In genomic region chr20:35285806-35286076, GRCh38 we compare ENCODE assay signal across 12 cellular contexts. TPM values are rescaled to one million over a fixed set of nuclear protein-coding genes. Genes with fewer than 3 reads are reported as not detected.
A peak's percentile ranks its signal among the peaks of the same experiment; 100 is the strongest.
DNase-seq lines count a peak whose midpoint lies in the region; FAIRE-seq and TF ChIP-seq lines count a peak whose summit lies in the region.
"Had no signal": no experiment of that assay in that cellular context is flagged by ENCODE, and none has a peak within 500 bp of the region (broad histone marks: within the 10 kb centered on the region; RNA-seq: fewer than 3 reads in every experiment).

No MANE protein-coding gene starts in this region.

- H2AFZ ChIP-seq in SU-DHL-6 (ENCODE audit: low read depth, low read length, severe bottlenecking) = no peak overlapping the region

- FAIRE-seq in small intestine (lab: Jason Lieb, UNC) = no peak

- H3K79me2 ChIP-seq in SU-DHL-6 (ENCODE audit: insufficient read depth, low read length) = peaks cover 25% of the 10 kb centered on the region

- H3K27ac ChIP-seq in SU-DHL-6 (ENCODE audit: low read depth, low read length) = no peak overlapping the region
- H3K27ac ChIP-seq in small intestine (ENCODE audit: low read depth in 1 of 2, low read length in 1 of 2) = peak overlapping the region; percentile 18 to 86

- no peaks in the 10 kb centered on the region for H3K9me2 ChIP-seq in SU-DHL-6 (replicated peaks; ENCODE audit: insufficient read depth, low read length)

- no peak for TF ChIP-seq POLR2A in erythroblast (IDR thresholded peaks at IDR 0.05; ENCODE audit: low read length)

- no peaks in the 10 kb centered on the region for H3K9me3 Mint-ChIP-seq in activated CD4-positive, alpha-beta T cell treated with anti-CD3 and anti-CD28 coated beads, Interleukin-2, amount 10 ng/mL, durations not matched to agents 7 days and 5 days

- WGBS in small intestine, 3 donors = 18 to 62% (median 21%) methylated on average over 5 of the region's 5 CpGs

- H3K4me2 ChIP-seq in SU-DHL-6 (ENCODE audit: low read depth, low read length, poor library complexity, severe bottlenecking) = peak overlapping the region; percentile 80

- no peaks in the 10 kb centered on the region; the same call in 1 of the 2 replicates for H3F3A ChIP-seq in SU-DHL-6 (ENCODE audit: insufficient read depth)

- H3K4me1 ChIP-seq in small intestine (ENCODE audit: control insufficient read depth in 2 of 2, insufficient read depth in 1 of 2, low read depth in 1 of 2, low read length in 1 of 2) = peaks cover 5 to 13% of the 10 kb centered on the region in 2 donors

- peaks cover 27% of the 10 kb centered on the region for H3K4me1 Mint-ChIP-seq in activated CD4-positive, alpha-beta T cell treated with anti-CD3 and anti-CD28 coated beads, Interleukin-2, amount 10 ng/mL, durations not matched to agents 7 days and 5 days

- no peak overlapping the region for H3K4me3 ChIP-seq in SU-DHL-6 (ENCODE audit: insufficient read depth, low read length, poor library complexity, severe bottlenecking)
- H3K4me3 ChIP-seq in small intestine (ENCODE audit: low read depth in 1 of 2, low read length in 2 of 2) = no peak overlapping the region

- H3K9ac ChIP-seq in SU-DHL-6 (ENCODE audit: low read length) = peak overlapping the region; percentile 90

- no peaks in the 10 kb centered on the region for H3K27me3 Mint-ChIP-seq in activated CD4-positive, alpha-beta T cell treated with anti-CD3 and anti-CD28 coated beads, Interleukin-2, amount 10 ng/mL, durations not matched to agents 7 days and 5 days

- POLR2A ChIA-PET in activated CD4-positive, alpha-beta T cell treated with anti-CD3 and anti-CD28 coated beads, Interleukin-2, amount 10 ng/mL, durations not matched to agents 7 days and 5 days (lab: Charles Lee) = no interaction called here

- H3K27me3 ChIP-seq in SU-DHL-6 (ENCODE audit: low read length) = no peaks in the 10 kb centered on the region
- H3K27me3 ChIP-seq in small intestine (ENCODE audit: control insufficient read depth in 2 of 2, insufficient read depth in 2 of 2, low read length in 2 of 2) = no peaks in the 10 kb centered on the region
- H3K27me3 ChIP-seq: adrenal gland had no signal

- peaks cover 13% of the 10 kb centered on the region for H3K36me3 Mint-ChIP-seq in activated CD4-positive, alpha-beta T cell treated with anti-CD3 and anti-CD28 coated beads, Interleukin-2, amount 10 ng/mL, durations not matched to agents 7 days and 5 days (ENCODE audit: low read depth)

- no peaks in the 10 kb centered on the region for H4K20me1 ChIP-seq in SU-DHL-6 (ENCODE audit: low read depth, low read length)

- peak overlapping the region; percentile 88 for H3K4me3 Mint-ChIP-seq in activated CD4-positive, alpha-beta T cell treated with anti-CD3 and anti-CD28 coated beads, Interleukin-2, amount 10 ng/mL, durations not matched to agents 7 days and 5 days

- H3K9me3 ChIP-seq in SU-DHL-6 (ENCODE audit: insufficient read depth, low read length) = no peaks in the 10 kb centered on the region
- H3K9me3 ChIP-seq in small intestine (ENCODE audit: control insufficient read depth, low read depth) = no peaks in the 10 kb centered on the region
- H3K9me3 ChIP-seq: adrenal gland had no signal

- H3K36me3 ChIP-seq in SU-DHL-6 (ENCODE audit: low read length) (0 out of 2 replicates have a peak, but pooled peaks cover 2% of the 10 kb centered on the region), small intestine (ENCODE audit: control insufficient read depth in 2 of 2, insufficient read depth in 2 of 2, low read length in 2 of 2) (peaks cover 0 to 1% of the 10 kb centered on the region in 2 donors)

- CTCF ChIA-PET in activated CD4-positive, alpha-beta T cell treated with anti-CD3 and anti-CD28 coated beads, Interleukin-2, amount 10 ng/mL, durations not matched to agents 7 days and 5 days (lab: Charles Lee) = interaction anchor here (6.0 kb wide), 1 partner anchor 19 kb away, joined by 45 read pairs; no protein-coding TSS in a partner anchor

- H3K27ac Mint-ChIP-seq in activated CD4-positive, alpha-beta T cell treated with anti-CD3 and anti-CD28 coated beads, Interleukin-2, amount 10 ng/mL, durations not matched to agents 7 days and 5 days = peak overlapping the region; percentile 95

- no peak for DNase-seq in activated CD4-positive, alpha-beta T cell treated with anti-CD3 and anti-CD28 coated beads, Interleukin-2, amount 10 ng/mL, durations not matched to agents 7 days and 5 days
- no peak for DNase-seq in activated CD4-positive, alpha-beta T cell treated with anti-CD3 and anti-CD28 coated beads, Interleukin-2, amount 50 U/mL, for 4 hours
- DNase-seq in erythroblast (lab: John Stamatoyannopoulos, UW) = peak; percentile 58 to 74
- peak; percentile 59 for DNase-seq in small intestine
- no peak for DNase-seq in hippocampal formation (lab: John Stamatoyannopoulos, UW)
- no peak for DNase-seq in stimulated activated CD4-positive, alpha-beta T cell treated with anti-CD3 and anti-CD28 coated beads, Interleukin-1b, Interleukin-23, amount 100 ng/mL, for 48 hours
- DNase-seq in mucosa of gallbladder (ENCODE audit: low spot score) = no peak
- DNase-seq: adrenal gland, NCI-H510A treated with DMSO at 0.1 percent for 48 hours had no signal

- TF ChIP-seq CTCF in SU-DHL-6 (IDR thresholded peaks at IDR 0.05; ENCODE audit: insufficient read depth, low read length, poor library complexity, severe bottlenecking) = no peak

RNA-seq across cellular contexts. Expression of gene EIF6, which starts 1.2 kb away (rescaled TPM):
- total RNA-seq in activated CD4-positive, alpha-beta T cell treated with anti-CD3 and anti-CD28 coated beads, Interleukin-2, amount 10 ng/mL, durations not matched to agents 7 days and 5 days = 10 to 100 TPM; 87.4 to 93.3 TPM
- 100 to 1,000 TPM; 255 to 394 (median 313) TPM for polyA plus RNA-seq in small intestine
- 98.5 TPM for total RNA-seq in mucosa of gallbladder

RNA-seq across cellular contexts. Expression of gene FAM83C, which starts 6.5 kb away (rescaled TPM):
- not detected for total RNA-seq in activated CD4-positive, alpha-beta T cell treated with anti-CD3 and anti-CD28 coated beads, Interleukin-2, amount 10 ng/mL, durations not matched to agents 7 days and 5 days
- under 1 TPM in 1 of 3 donors, not detected in 2; 0.27 TPM for polyA plus RNA-seq in small intestine
- not detected for total RNA-seq in mucosa of gallbladder
- total RNA-seq: adrenal gland, lung microvascular endothelial cell had no signal
- polyA plus RNA-seq: AG04450 had no signal

RNA-seq across cellular contexts. Expression of gene MMP24OS, which starts 7.8 kb away (rescaled TPM):
- 10 to 100 TPM; 46.7 to 48.3 TPM for total RNA-seq in activated CD4-positive, alpha-beta T cell treated with anti-CD3 and anti-CD28 coated beads, Interleukin-2, amount 10 ng/mL, durations not matched to agents 7 days and 5 days
- polyA plus RNA-seq in small intestine = 10 to 100 TPM; 28.4 to 88.8 (median 57.8) TPM
- total RNA-seq in mucosa of gallbladder = 123 TPM

RNA-seq across cellular contexts. Expression of gene MMP24, which starts 59.3 kb away (rescaled TPM):
- total RNA-seq in activated CD4-positive, alpha-beta T cell treated with anti-CD3 and anti-CD28 coated beads, Interleukin-2, amount 10 ng/mL, durations not matched to agents 7 days and 5 days = not detected
- polyA plus RNA-seq in small intestine = 1 to 10 TPM in 1 of 3 donors, under 1 TPM in 2; 0.54 to 1.3 (median 0.67) TPM
- total RNA-seq in mucosa of gallbladder = 1.6 TPM

Comparison
In these comparisons a context has a peak if more than half of its experiments do, and no peak if none do; other contexts are left out.
1. DNase-seq: peak in erythroblast (2 of 2) and small intestine (single experiment); none in activated CD4-positive, alpha-beta T cell treated with anti-CD3 and anti-CD28 coated beads, Interleukin-2, amount 10 ng/mL, durations not matched to agents 7 days and 5 days (single experiment), activated CD4-positive, alpha-beta T cell treated with anti-CD3 and anti-CD28 coated beads, Interleukin-2, amount 50 U/mL, for 4 hours (0 of 2), hippocampal formation (0 of 2), stimulated activated CD4-positive, alpha-beta T cell treated with anti-CD3 and anti-CD28 coated beads, Interleukin-1b, Interleukin-23, amount 100 ng/mL, for 48 hours (single experiment) and mucosa of gallbladder (single experiment).